11 cellular contexts compared by ENCODE assay signal in genomic region chr11:47913569-47914244, GRCh38.
"Had no signal": no experiment of that assay in that cellular context is flagged by ENCODE, and none has a peak within 500 bp of the region (broad histone marks: within the 10 kb centered on the region; RNA-seq: fewer than 3 reads in every experiment).

No MANE protein-coding gene starts in this region.

- H3K27ac ChIP-seq: adrenal gland, gastroesophageal sphincter, parathyroid adenoma, testis had no signal

- H3K27me3 ChIP-seq: adrenal gland, gastroesophageal sphincter, testis had no signal

- H3K27me3 Mint-ChIP-seq: stimulated activated naive CD8-positive, alpha-beta T cell treated with anti-CD3 and anti-CD28 coated beads, Interleukin-15, amount 100 ng/mL, for 72 hours had no signal

- DNase-seq: activated CD4-positive, CD25-positive, alpha-beta regulatory T cell; activated naive CD4-positive, alpha-beta T cell treated with anti-CD3 and anti-CD28 coated beads, Interleukin-2, amount 50 U/mL, for 16 hours; dermis blood vessel endothelial cell; islet precursor cell; left ventricle myocardium superior; stimulated activated CD4-positive, alpha-beta T cell treated with anti-CD3 and anti-CD28 coated beads, Interleukin-4, amount 100 ng/mL, for 1 hour; stimulated activated naive CD8-positive, alpha-beta T cell treated with anti-CD3 and anti-CD28 coated beads, Interleukin-15, amount 100 ng/mL, for 72 hours; testis had no signal

- H3K4me3 ChIP-seq: adrenal gland, gastroesophageal sphincter, testis had no signal

- ATAC-seq: gastroesophageal sphincter; left ventricle myocardium superior; stimulated activated naive CD8-positive, alpha-beta T cell treated with anti-CD3 and anti-CD28 coated beads, Interleukin-15, amount 100 ng/mL, for 72 hours had no signal

- H3K4me3 Mint-ChIP-seq: stimulated activated naive CD8-positive, alpha-beta T cell treated with anti-CD3 and anti-CD28 coated beads, Interleukin-15, amount 100 ng/mL, for 72 hours had no signal

- H3K9me3 ChIP-seq: adrenal gland, gastroesophageal sphincter, testis had no signal

- H2AFZ ChIP-seq: parathyroid adenoma had no signal

- H3K36me3 ChIP-seq: adrenal gland, gastroesophageal sphincter had no signal

- H3K9me3 Mint-ChIP-seq: stimulated activated naive CD8-positive, alpha-beta T cell treated with anti-CD3 and anti-CD28 coated beads, Interleukin-15, amount 100 ng/mL, for 72 hours had no signal

- H3K9ac ChIP-seq: parathyroid adenoma had no signal

- H3K79me2 ChIP-seq: parathyroid adenoma had no signal
